ENCODE assay signal across 30 cellular contexts in genomic region chr11:99148352-99148751, GRCh38.
DNase-seq lines count a peak whose midpoint lies in the region; ATAC-seq and TF ChIP-seq lines count a peak whose summit lies in the region.
"Had no signal": no experiment of that assay in that cellular context is flagged by ENCODE, and none has a peak within 500 bp of the region (broad histone marks: within the 10 kb centered on the region; RNA-seq: fewer than 3 reads in every experiment).

No MANE protein-coding gene starts in this region.

- no peak overlapping the region for H3K4me3 Mint-ChIP-seq in activated T-cell treated with anti-CD3 and anti-CD28 coated beads, Interleukin-2, amount 50 U/mL, for 72 hours
- H3K4me3 Mint-ChIP-seq: activated naive CD8-positive, alpha-beta T cell treated with anti-CD3 and anti-CD28 coated beads, Interleukin-2, amount 50 U/mL, for 24 hours; brain; CD14-positive monocyte; H9; stimulated activated effector memory CD8-positive, alpha-beta T cell treated with anti-CD3 and anti-CD28 coated beads, Interleukin-12 subunit alpha, Interleukin-12 subunit beta, amount 100 ng/mL, for 72 hours had no signal

- H3K9me3 Mint-ChIP-seq in activated T-cell treated with anti-CD3 and anti-CD28 coated beads, Interleukin-2, amount 50 U/mL, for 72 hours, result peaks cover 2 to 5% of the 10 kb centered on the region in 2 donors

- no peak overlapping the region for H4K8ac ChIP-seq in neuronal stem cell (ENCODE audit: low read depth, low read length)

- H3K4me3 ChIP-seq in neuronal stem cell (ENCODE audit: low read length in 2 of 2), result no peak overlapping the region
- no peak overlapping the region for H3K4me3 ChIP-seq in osteoblast (ENCODE audit: insufficient read depth, low read length)
- H3K4me3 ChIP-seq: esophagus muscularis mucosa, gastroesophageal sphincter, lung, testis, vagina had no signal

- peak; percentile 20 for DNase-seq in amniotic epithelial cell (ENCODE audit: low read depth)
- DNase-seq in iPS-NIHi7 (ENCODE audit: extremely low spot score), result no peak
- DNase-seq in activated T-cell treated with anti-CD3 and anti-CD28 coated beads, Interleukin-2, amount 50 U/mL, for 72 hours, result no peak
- no peak for DNase-seq in neuronal stem cell (ENCODE audit: low spot score)
- no peak for DNase-seq in osteoblast (ENCODE audit: insufficient read length, low spot score, missing footprints)
- DNase-seq: activated CD8-positive, alpha-beta memory T cell treated with anti-CD3 and anti-CD28 coated beads, Interleukin-2, amount 50 U/mL, for 48 hours; activated effector memory CD4-positive, alpha-beta T cell treated with anti-CD3 and anti-CD28 coated beads, Interleukin-2, amount 50 U/mL, for 16 hours; activated naive CD8-positive, alpha-beta T cell treated with anti-CD3 and anti-CD28 coated beads, Interleukin-2, amount 50 U/mL, for 24 hours; effector memory CD4-positive, alpha-beta T cell; H9; KBM-7; kidney glomerular epithelial cell; NCI-H146; NCI-H526 treated with DMSO at 0.1 percent for 48 hours; RPMI8226; SK-N-SH; small intestine; stimulated activated CD4-positive, alpha-beta T cell treated with anti-CD3 and anti-CD28 coated beads, Interleukin-2, amount 100 ng/mL, for 24 hours; testis had no signal

- no peaks in the 10 kb centered on the region for H3K4me1 Mint-ChIP-seq in activated T-cell treated with anti-CD3 and anti-CD28 coated beads, Interleukin-2, amount 50 U/mL, for 72 hours (ENCODE audit: low read depth)
- H3K4me1 Mint-ChIP-seq: activated naive CD8-positive, alpha-beta T cell treated with anti-CD3 and anti-CD28 coated beads, Interleukin-2, amount 50 U/mL, for 24 hours; CD14-positive monocyte; H9; stimulated activated effector memory CD8-positive, alpha-beta T cell treated with anti-CD3 and anti-CD28 coated beads, Interleukin-12 subunit alpha, Interleukin-12 subunit beta, amount 100 ng/mL, for 72 hours had no signal

- no peak overlapping the region for H2BK12ac ChIP-seq in neuronal stem cell (ENCODE audit: low read length)

- no peak overlapping the region for H4K91ac ChIP-seq in neuronal stem cell (ENCODE audit: low read depth, low read length, poor library complexity)

- H3K4me2 ChIP-seq in neuronal stem cell (ENCODE audit: insufficient read depth, low read length, poor library complexity, severe bottlenecking) (no peak overlapping the region), osteoblast (ENCODE audit: insufficient read depth, low read length) (no peak overlapping the region)
- H3K4me2 ChIP-seq: SK-N-SH had no signal

- H3K36me3 ChIP-seq in neuronal stem cell (replicated peaks in 1 of 2; ENCODE audit: control insufficient read depth in 2 of 2, insufficient read depth in 2 of 2, low read length in 2 of 2) (no peaks in the 10 kb centered on the region), osteoblast (ENCODE audit: insufficient read depth, low read length) (no peaks in the 10 kb centered on the region)
- H3K36me3 ChIP-seq: esophagus muscularis mucosa, gastroesophageal sphincter, neutrophil, vagina had no signal

- H3K18ac ChIP-seq in neuronal stem cell (ENCODE audit: low read length), result no peak overlapping the region

- H2BK15ac ChIP-seq in neuronal stem cell (ENCODE audit: low read length), result no peak overlapping the region

- no peaks in the 10 kb centered on the region for H3K79me1 ChIP-seq in neuronal stem cell (ENCODE audit: low read depth, low read length)

- H3K9ac ChIP-seq in neuronal stem cell (ENCODE audit: low read depth, low read length, poor library complexity), result no peak overlapping the region
- H3K9ac ChIP-seq: SK-N-SH had no signal

- no peaks in the 10 kb centered on the region for H3K27me3 Mint-ChIP-seq in activated T-cell treated with anti-CD3 and anti-CD28 coated beads, Interleukin-2, amount 50 U/mL, for 72 hours (ENCODE audit: low read depth)
- H3K27me3 Mint-ChIP-seq: activated naive CD8-positive, alpha-beta T cell treated with anti-CD3 and anti-CD28 coated beads, Interleukin-2, amount 50 U/mL, for 24 hours had no signal

- H3K27ac ChIP-seq in neuronal stem cell (replicated peaks; ENCODE audit: low read length) (no peak overlapping the region), osteoblast (ENCODE audit: low read depth, low read length) (no peak overlapping the region)
- H3K27ac ChIP-seq: esophagus muscularis mucosa, gastroesophageal sphincter, neutrophil, testis, vagina had no signal

- no peak overlapping the region for H2BK5ac ChIP-seq in neuronal stem cell (ENCODE audit: low read length)

- H3K36me3 Mint-ChIP-seq in activated T-cell treated with anti-CD3 and anti-CD28 coated beads, Interleukin-2, amount 50 U/mL, for 72 hours (ENCODE audit: insufficient read depth in 2 of 2), result no peaks in the 10 kb centered on the region
- H3K36me3 Mint-ChIP-seq: brain; CD14-positive monocyte; stimulated activated effector memory CD8-positive, alpha-beta T cell treated with anti-CD3 and anti-CD28 coated beads, Interleukin-12 subunit alpha, Interleukin-12 subunit beta, amount 100 ng/mL, for 72 hours had no signal

- H2AFZ ChIP-seq in neuronal stem cell (ENCODE audit: low read length) (no peak overlapping the region), osteoblast (ENCODE audit: low read length) (no peak overlapping the region)

- no peak overlapping the region for H3K27ac Mint-ChIP-seq in activated T-cell treated with anti-CD3 and anti-CD28 coated beads, Interleukin-2, amount 50 U/mL, for 72 hours
- H3K27ac Mint-ChIP-seq: activated naive CD8-positive, alpha-beta T cell treated with anti-CD3 and anti-CD28 coated beads, Interleukin-2, amount 50 U/mL, for 24 hours; brain; CD14-positive monocyte; H9; stimulated activated effector memory CD8-positive, alpha-beta T cell treated with anti-CD3 and anti-CD28 coated beads, Interleukin-12 subunit alpha, Interleukin-12 subunit beta, amount 100 ng/mL, for 72 hours had no signal

- no peak overlapping the region for H2AK5ac ChIP-seq in neuronal stem cell (ENCODE audit: low read depth, low read length)

- H3K14ac ChIP-seq in neuronal stem cell (ENCODE audit: low read length), result no peak overlapping the region

- H3K23ac ChIP-seq in neuronal stem cell (ENCODE audit: low read depth, low read length, poor library complexity), result no peak overlapping the region

- peak; percentile 85 for ATAC-seq in GM18502 (IDR thresholded peaks at IDR 0.05; ENCODE audit: poor library complexity, unreplicated experiment)
- peak; percentile 81 for ATAC-seq in GM19035 (IDR thresholded peaks at IDR 0.05; ENCODE audit: unreplicated experiment)
- ATAC-seq in HG03342 (IDR thresholded peaks at IDR 0.05; ENCODE audit: unreplicated experiment), result peak; percentile 77
- no peak for ATAC-seq in activated T-cell treated with anti-CD3 and anti-CD28 coated beads, Interleukin-2, amount 50 U/mL, for 72 hours (replicated peaks in 1 of 2)
- ATAC-seq: activated naive CD8-positive, alpha-beta T cell treated with anti-CD3 and anti-CD28 coated beads, Interleukin-2, amount 50 U/mL, for 24 hours; gastroesophageal sphincter; stimulated activated effector memory CD8-positive, alpha-beta T cell treated with anti-CD3 and anti-CD28 coated beads, Interleukin-12 subunit alpha, Interleukin-12 subunit beta, amount 100 ng/mL, for 72 hours had no signal

- H4K20me1 ChIP-seq in osteoblast (ENCODE audit: insufficient read depth, low read length), result no peaks in the 10 kb centered on the region

- H2BK120ac ChIP-seq in neuronal stem cell (ENCODE audit: low read depth, low read length), result no peak overlapping the region

- H3K27me3 ChIP-seq in neuronal stem cell (ENCODE audit: control insufficient read depth in 3 of 3, insufficient read depth in 3 of 3, low read depth in 1 of 3, low read length in 3 of 3) (no peaks in the 10 kb centered on the region), osteoblast (ENCODE audit: insufficient read depth, low read length) (no peaks in the 10 kb centered on the region)
- H3K27me3 ChIP-seq: esophagus muscularis mucosa, gastroesophageal sphincter, neutrophil, testis, vagina had no signal

- no peaks in the 10 kb centered on the region for H3K79me2 ChIP-seq in osteoblast (ENCODE audit: insufficient read depth, low read length)

- H3K9me3 ChIP-seq in neuronal stem cell (replicated peaks in 1 of 2; ENCODE audit: control insufficient read depth in 2 of 2, insufficient read depth in 1 of 2, low read depth in 1 of 2, low read length in 2 of 2), result no peaks in the 10 kb centered on the region
- no peaks in the 10 kb centered on the region for H3K9me3 ChIP-seq in osteoblast (ENCODE audit: low read depth, low read length)
- H3K9me3 ChIP-seq: esophagus muscularis mucosa, gastroesophageal sphincter, neutrophil, SK-N-SH, testis, vagina had no signal

- H3K4ac ChIP-seq in neuronal stem cell (ENCODE audit: low read length), result no peak overlapping the region

- H3K4me1 ChIP-seq in neuronal stem cell (ENCODE audit: control insufficient read depth in 2 of 2, insufficient read depth in 1 of 2, low read depth in 1 of 2, low read length in 2 of 2) (no peaks in the 10 kb centered on the region), osteoblast (ENCODE audit: insufficient read depth, low read length) (no peaks in the 10 kb centered on the region)
- H3K4me1 ChIP-seq: esophagus muscularis mucosa, gastroesophageal sphincter, testis, vagina had no signal

- no peak for TF ChIP-seq CTCF in osteoblast (IDR thresholded peaks at IDR 0.05; ENCODE audit: extremely low read depth, low read depth, low read length)

Comparison
In these comparisons a context has a peak if more than half of its experiments do, and no peak if none do; other contexts are left out.
1. ATAC-seq: peak in GM18502 (single experiment), GM19035 (single experiment) and HG03342 (single experiment); none in activated T-cell treated with anti-CD3 and anti-CD28 coated beads, Interleukin-2, amount 50 U/mL, for 72 hours (0 of 2).